Comparison of ENCODE assay signal across 12 cellular contexts in genomic region chr6:149166747-149167146, GRCh38.
DNase-seq lines count a peak whose midpoint lies in the region; ATAC-seq lines count a peak whose summit lies in the region.
"Had no signal": no experiment of that assay in that cellular context is flagged by ENCODE, and none has a peak within 500 bp of the region (broad histone marks: within the 10 kb centered on the region; RNA-seq: fewer than 3 reads in every experiment).

No MANE protein-coding gene starts in this region.

- POLR2A ChIA-PET in activated CD8-positive, alpha-beta T cell treated with anti-CD3 and anti-CD28 coated beads, Interleukin-2, amount 10 ng/mL, durations not matched to agents 7 days and 5 days (lab: Charles Lee): no interaction called here

- no peaks in the 10 kb centered on the region for H3K27me3 Mint-ChIP-seq in activated CD8-positive, alpha-beta T cell treated with anti-CD3 and anti-CD28 coated beads, Interleukin-2, amount 10 ng/mL, durations not matched to agents 7 days and 5 days (ENCODE audit: low read depth)

- H3K4me1 Mint-ChIP-seq in activated CD8-positive, alpha-beta T cell treated with anti-CD3 and anti-CD28 coated beads, Interleukin-2, amount 10 ng/mL, durations not matched to agents 7 days and 5 days (ENCODE audit: low read depth): peaks cover 50% of the 10 kb centered on the region

- peak overlapping the region; percentile 77 for H3K27ac Mint-ChIP-seq in activated CD8-positive, alpha-beta T cell treated with anti-CD3 and anti-CD28 coated beads, Interleukin-2, amount 10 ng/mL, durations not matched to agents 7 days and 5 days

- no peak overlapping the region for H3K4me3 Mint-ChIP-seq in activated CD8-positive, alpha-beta T cell treated with anti-CD3 and anti-CD28 coated beads, Interleukin-2, amount 10 ng/mL, durations not matched to agents 7 days and 5 days
- H3K4me3 Mint-ChIP-seq: neural crest cell had no signal

- CTCF ChIA-PET in activated CD8-positive, alpha-beta T cell treated with anti-CD3 and anti-CD28 coated beads, Interleukin-2, amount 10 ng/mL, durations not matched to agents 7 days and 5 days (lab: Charles Lee): interaction anchor here (1.7 kb wide), 1 partner anchor 266 kb away, joined by 4 read pairs; no protein-coding TSS in a partner anchor

- DNase-seq in DMS 273 (lab: John Stamatoyannopoulos, UW; ENCODE audit: unreplicated experiment) (peak; percentile 79), lung microvascular endothelial cell (ENCODE audit: low read depth in 2 of 2) (peak; percentile 9 to 28), NCI-H524 treated with DMSO at 0.1 percent for 48 hours (lab: John Stamatoyannopoulos, UW) (no peak)
- DNase-seq in Jurkat, Clone E6-1 (ENCODE audit: low read depth, low spot score): peak; percentile 18
- no peak for DNase-seq in activated CD8-positive, alpha-beta T cell treated with anti-CD3 and anti-CD28 coated beads, Interleukin-2, amount 10 ng/mL, durations not matched to agents 7 days and 5 days
- DNase-seq in stimulated activated CD4-positive, alpha-beta T cell treated with anti-CD3 and anti-CD28 coated beads, Interleukin-4, amount 100 ng/mL, for 24 hours: no peak
- DNase-seq: activated T-cell treated with anti-CD3 and anti-CD28 coated beads, Interleukin-2, amount 50 U/mL, for 48 hours; heart left ventricle had no signal

- H3K4me3 ChIP-seq in Jurkat, Clone E6-1 (ENCODE audit: low read length): no peak overlapping the region
- H3K4me3 ChIP-seq: heart left ventricle, skin epidermis had no signal

- peaks cover 19% of the 10 kb centered on the region for H3K36me3 Mint-ChIP-seq in activated CD8-positive, alpha-beta T cell treated with anti-CD3 and anti-CD28 coated beads, Interleukin-2, amount 10 ng/mL, durations not matched to agents 7 days and 5 days (ENCODE audit: low read depth)

- peaks cover 6% of the 10 kb centered on the region for H3K9me3 Mint-ChIP-seq in activated CD8-positive, alpha-beta T cell treated with anti-CD3 and anti-CD28 coated beads, Interleukin-2, amount 10 ng/mL, durations not matched to agents 7 days and 5 days (ENCODE audit: insufficient read depth)
- H3K9me3 Mint-ChIP-seq: neural crest cell had no signal

- no peak for ATAC-seq in activated CD8-positive, alpha-beta T cell treated with anti-CD3 and anti-CD28 coated beads, Interleukin-2, amount 10 ng/mL, durations not matched to agents 7 days and 5 days
- no peak for ATAC-seq in HG02852 (IDR thresholded peaks at IDR 0.05; ENCODE audit: unreplicated experiment)
- ATAC-seq: heart left ventricle, Panc1 had no signal

Comparison
In these comparisons a context has a peak if more than half of its experiments do, and no peak if none do; other contexts are left out.
1. DNase-seq: peak in DMS 273 (single experiment), Jurkat, Clone E6-1 (single experiment) and lung microvascular endothelial cell (2 of 2); none in activated CD8-positive, alpha-beta T cell treated with anti-CD3 and anti-CD28 coated beads, Interleukin-2, amount 10 ng/mL, durations not matched to agents 7 days and 5 days (single experiment), NCI-H524 treated with DMSO at 0.1 percent for 48 hours (single experiment) and stimulated activated CD4-positive, alpha-beta T cell treated with anti-CD3 and anti-CD28 coated beads, Interleukin-4, amount 100 ng/mL, for 24 hours (single experiment).